Comparison of ENCODE assay signal across 2 cellular contexts in genomic region chr17:15958484-15958854, GRCh38.
TF ChIP-seq lines count a peak whose summit lies in the region.

No MANE protein-coding gene starts in this region.

TF ChIP-seq in A549, 52 proteins besides CTCF, POLR2A, EP300 and RAD21:
- TF ChIP-seq NFE2L2 (conservative IDR thresholded peaks at IDR 0.05; ENCODE audit: low read length) (no peak), TP53 (CRISPR knock-in tag; IDR thresholded peaks at IDR 0.05) (no peak), FOSB (CRISPR knock-in tag; IDR thresholded peaks at IDR 0.05) (no peak), POLR2AphosphoS2 (conservative IDR thresholded peaks at IDR 0.05; ENCODE audit: low read length) (no peak), NR3C1 (IDR thresholded peaks at IDR 0.05) (no peak), JUNB (IDR thresholded peaks at IDR 0.05) (no peak), CBX2 (IDR thresholded peaks at IDR 0.05; ENCODE audit: borderline replicate concordance, low read depth) (no peak), FOSL2 (IDR thresholded peaks at IDR 0.05) (no peak), FOSL2 (CRISPR knock-in tag; IDR thresholded peaks at IDR 0.05) (no peak)
TF ChIP-seq in A549: peak in this region for 0.

TF ChIP-seq in HCT116, 20 proteins besides CTCF, POLR2A, EP300 and RAD21:
- TF ChIP-seq, protein P1, sequence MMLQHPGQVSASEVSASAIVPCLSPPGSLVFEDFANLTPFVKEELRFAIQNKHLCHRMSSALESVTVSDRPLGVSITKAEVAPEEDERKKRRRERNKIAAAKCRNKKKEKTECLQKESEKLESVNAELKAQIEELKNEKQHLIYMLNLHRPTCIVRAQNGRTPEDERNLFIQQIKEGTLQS (IDR thresholded peaks at IDR 0.05): no peak
